Comparison of ENCODE assay signal across 1 cellular context in the genomic region with DNA sequence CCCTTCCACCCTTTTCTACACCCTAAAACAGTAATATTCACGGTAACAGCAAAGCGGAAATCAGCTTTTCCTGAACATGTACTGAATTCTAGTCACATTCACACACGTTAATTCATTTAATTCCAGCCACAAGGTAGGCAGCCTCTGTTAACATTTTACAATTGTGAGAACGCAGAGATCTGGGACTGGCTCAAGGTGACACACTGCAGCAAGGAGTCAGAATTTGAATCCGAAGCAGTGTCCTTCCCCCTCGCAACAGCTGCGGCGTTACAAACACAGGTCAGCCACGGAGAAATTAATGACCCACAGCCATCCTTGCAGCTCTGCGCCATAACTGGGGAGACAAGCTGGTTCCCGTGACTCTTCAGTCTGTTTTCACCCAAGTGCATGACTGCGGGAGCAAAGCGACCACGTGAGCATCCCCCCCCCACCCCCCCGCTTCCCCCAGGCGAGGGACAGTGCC.
A peak's percentile ranks its signal among the peaks of the same experiment; 100 is the strongest.
TF ChIP-seq lines count a peak whose summit lies in the region.

No MANE protein-coding gene starts in this region.

TF ChIP-seq in K562, 482 proteins besides CTCF, POLR2A, EP300 and RAD21 (continued from another document):
- no peak for TF ChIP-seq DACH1 (IDR thresholded peaks at IDR 0.05; ENCODE audit: partially characterized antibody)
- no peak for TF ChIP-seq RBM39 (optimal IDR thresholded peaks at IDR 0.05; ENCODE audit: low read depth, low read length)
- TF ChIP-seq TSC22D4 (tag; IDR thresholded peaks at IDR 0.05), result no peak
- TF ChIP-seq SAFB2 (IDR thresholded peaks at IDR 0.05; ENCODE audit: borderline replicate concordance, low read depth, low read length, severe bottlenecking), result no peak
- no peak for TF ChIP-seq SREBF2 (CRISPR knock-in tag; IDR thresholded peaks at IDR 0.05)
- TF ChIP-seq TEAD2 (tag; IDR thresholded peaks at IDR 0.05), result no peak
- TF ChIP-seq ZNF586 (CRISPR knock-in tag; conservative IDR thresholded peaks at IDR 0.05), result no peak
- peak; percentile 47; the same call in 1 of the 2 replicates for TF ChIP-seq TOE1 (IDR thresholded peaks at IDR 0.05; ENCODE audit: borderline replicate concordance)
- no peak for TF ChIP-seq TOE1 (CRISPR knock-in tag; IDR thresholded peaks at IDR 0.05; ENCODE audit: borderline replicate concordance, low read depth)
- TF ChIP-seq ZNF217 (CRISPR knock-in tag; IDR thresholded peaks at IDR 0.05), result no peak
- TF ChIP-seq GTF2F1 (IDR thresholded peaks at IDR 0.05; ENCODE audit: low read depth, low read length), result no peak
